ENCODE assay signal across 18 cellular contexts in genomic region chr4:70932984-70933383, GRCh38. TPM values are rescaled to one million over a fixed set of nuclear protein-coding genes. Genes with fewer than 3 reads are reported as not detected.
DNase-seq lines count a peak whose midpoint lies in the region; ATAC-seq, FAIRE-seq and TF ChIP-seq lines count a peak whose summit lies in the region.
"Had no signal": no experiment of that assay in that cellular context is flagged by ENCODE, and none has a peak within 500 bp of the region (broad histone marks: within the 10 kb centered on the region; RNA-seq: fewer than 3 reads in every experiment).

No MANE protein-coding gene starts in this region.

- no peak overlapping the region for H3K4me2 ChIP-seq in K562 (ENCODE audit: insufficient read depth, low read length)

- POLR2A ChIA-PET in K562 (lab: Yijun Ruan, JAX): no interaction called here

- WGBS in K562 (ENCODE audit: insufficient coverage, low coverage, missing lambda C conversion rate): 79% methylated on average over 2 of the region's 2 CpGs

- H3K4me1 Mint-ChIP-seq in mesothelial cell of epicardium (peaks cover 23% of the 10 kb centered on the region), progenitor cell of endocrine pancreas (ENCODE audit: low read depth) (peaks cover 6% of the 10 kb centered on the region)

- H3K36me3 Mint-ChIP-seq in mesothelial cell of epicardium (peaks cover 7% of the 10 kb centered on the region), progenitor cell of endocrine pancreas (ENCODE audit: insufficient read depth) (peaks cover 11% of the 10 kb centered on the region)

- H3K4me3 Mint-ChIP-seq in mesothelial cell of epicardium: no peak overlapping the region
- no peak overlapping the region for H3K4me3 Mint-ChIP-seq in progenitor cell of endocrine pancreas (ENCODE audit: low read depth)
- H3K4me3 Mint-ChIP-seq: CD4-positive, alpha-beta T cell had no signal

- peaks cover 93% of the 10 kb centered on the region for H3K79me2 ChIP-seq in K562 (ENCODE audit: control insufficient read depth, insufficient read depth, low read length)

- H2AFZ ChIP-seq in K562 (ENCODE audit: low read depth, low read length): no peak overlapping the region
- H2AFZ ChIP-seq: GM23248 had no signal

- peaks cover 26% of the 10 kb centered on the region; the same call in 2 of the 3 replicates for H3K36me3 ChIP-seq in K562 (ENCODE audit: control insufficient read depth, insufficient read depth, low read length)
- H3K36me3 ChIP-seq: HAP-1 had no signal

- no peak for TF ChIP-seq EP300 in K562 (IDR thresholded peaks at IDR 0.05; ENCODE audit: low read length)

- peak; percentile 11 for FAIRE-seq in K562 (lab: Jason Lieb, UNC)
- FAIRE-seq: A204.1, GM12892, GM18507 had no signal

- peaks cover 3% of the 10 kb centered on the region; the same call in 1 of the 2 replicates for H3K9me3 ChIP-seq in K562 (replicated peaks; ENCODE audit: control insufficient read depth, insufficient read depth, low read depth, low read length)

- H3K27ac Mint-ChIP-seq in mesothelial cell of epicardium (peak overlapping the region; percentile 67), progenitor cell of endocrine pancreas (peak overlapping the region; percentile 8)
- H3K27ac Mint-ChIP-seq: CD4-positive, alpha-beta T cell had no signal

- TF ChIP-seq RAD21 in K562 (CRISPR knock-in tag; conservative IDR thresholded peaks at IDR 0.05 in 1 of 2, IDR thresholded peaks at IDR 0.05 in 1 of 2): no peak

- no peak for TF ChIP-seq POLR2A in K562 (conservative IDR thresholded peaks at IDR 0.05)

- CTCF ChIA-PET in K562 (lab: Yijun Ruan, JAX; ENCODE audit: low intra/inter-chr PET ratio): no interaction called here

- H3K27me3 ChIP-seq in K562 (ENCODE audit: control insufficient read depth in 2 of 2, insufficient read depth in 2 of 2, low read length in 2 of 2): no peaks in the 10 kb centered on the region

- DNase-seq in SK-MEL-5 (ENCODE audit: low read depth, low spot score) (peak; percentile 72), K562 (ENCODE audit: extremely low read depth in 1 of 4, low spot score in 3 of 4) (no peak), mesothelial cell of epicardium (ENCODE audit: low spot score in 2 of 2, unreplicated experiment in 2 of 2) (no peak), progenitor cell of endocrine pancreas (ENCODE audit: low spot score, unreplicated experiment) (no peak), NOMO-1 (lab: John Stamatoyannopoulos, UW; ENCODE audit: unreplicated experiment in 2 of 2) (no peak), left cardiac atrium (no peak), COLO829 (ENCODE audit: low spot score) (no peak)
- DNase-seq: AML-193; CD4-positive, alpha-beta T cell; DMS153; DMS79; GDM1; GM23248 had no signal

- peaks cover 12 to 28% of the 10 kb centered on the region in 2 experiments; a peak in 4 of 5 replicates for H3K4me1 ChIP-seq in K562 (replicated peaks in 1 of 2; ENCODE audit: control insufficient read depth in 2 of 2, insufficient read depth in 2 of 2, low read length in 2 of 2)
- H3K4me1 ChIP-seq: HAP-1 had no signal

- intact Hi-C loops in K562 (cut with micrococcal nuclease): no loop called here
- intact Hi-C loops in left cardiac atrium (cut with DNase I): no loop called here

- BruUV-seq in K562 (replicated peaks; lab: Mats Ljungman, UMichigan): no TSS peak

- no peaks in the 10 kb centered on the region for H3K9me3 Mint-ChIP-seq in mesothelial cell of epicardium
- peaks cover 4% of the 10 kb centered on the region for H3K9me3 Mint-ChIP-seq in progenitor cell of endocrine pancreas (ENCODE audit: low read depth)
- H3K9me3 Mint-ChIP-seq: CD4-positive, alpha-beta T cell had no signal

- H4K20me1 ChIP-seq in K562 (replicated peaks; ENCODE audit: control insufficient read depth, insufficient read depth, low read length): no peaks in the 10 kb centered on the region; the same call in 1 of the 2 replicates

- ATAC-seq in K562 (no peak), left cardiac atrium (no peak)

- H3K9me1 ChIP-seq in K562 (ENCODE audit: control insufficient read depth, insufficient read depth, low read length): no peaks in the 10 kb centered on the region

- in situ Hi-C loops in SK-MEL-5 (cut with HindIII; ENCODE audit: low pct_unique_long_range_greater_than_20kb, low sequenced_read_pairs): no loop called here
- in situ Hi-C loops in K562 (cut with MboI): no loop called here

- H3K27me3 Mint-ChIP-seq in mesothelial cell of epicardium (ENCODE audit: low read depth) (no peaks in the 10 kb centered on the region), progenitor cell of endocrine pancreas (no peaks in the 10 kb centered on the region)
- H3K27me3 Mint-ChIP-seq: CD4-positive, alpha-beta T cell had no signal

- no peak for TF ChIP-seq CTCF in K562 (IDR thresholded peaks at IDR 0.05 in 2 of 3, conservative IDR thresholded peaks at IDR 0.05 in 1 of 3; ENCODE audit: insufficient read depth in 2 of 3, low read depth in 1 of 3, low read length in 3 of 3)
- TF ChIP-seq CTCF in mesothelial cell of epicardium (IDR thresholded peaks at IDR 0.05; ENCODE audit: unreplicated experiment): no peak
- no peak for TF ChIP-seq CTCF in progenitor cell of endocrine pancreas (IDR thresholded peaks at IDR 0.05; ENCODE audit: unreplicated experiment)

- H3K9ac ChIP-seq in K562 (ENCODE audit: insufficient read depth in 1 of 2, low read depth in 2 of 2, low read length in 2 of 2): no peak overlapping the region
- H3K9ac ChIP-seq: GM23248 had no signal

- H3K4me3 ChIP-seq in K562: no peak overlapping the region
- H3K4me3 ChIP-seq: GM23248, HAP-1 had no signal

- no peak overlapping the region for H3K27ac ChIP-seq in K562 (ENCODE audit: extremely low read depth, low read depth, low read length)
- H3K27ac ChIP-seq: C4-2B, GM23248 had no signal

TF ChIP-seq in K562, 482 proteins besides CTCF, POLR2A, EP300 and RAD21 (continues in another document):
- TF ChIP-seq CC2D1A (IDR thresholded peaks at IDR 0.05) (peak; percentile 34; the same call in 1 of the 2 replicates), CBX3 (IDR thresholded peaks at IDR 0.05; ENCODE audit: borderline replicate concordance in 1 of 2, low read length in 2 of 2) (peak in 1 of 2 experiments; percentile 62; a peak in 1 of 3 replicates), GMEB1 (CRISPR knock-in tag; IDR thresholded peaks at IDR 0.05) (no peak), CHAMP1 (IDR thresholded peaks at IDR 0.05) (peak; percentile 75)

RNA-seq across cellular contexts. Expression of gene MOB1B, which starts 30.8 kb away (rescaled TPM):
- total RNA-seq in SK-MEL-5 (2014; rRNA removed; shearing (Covaris generic)): 23.3 and 27.1 TPM in 2 replicates
- polyA plus RNA-seq in SK-MEL-5 (2015; cell fraction: cytosol; rRNA removed): 38.5 and 54.3 TPM in 2 replicates
- polyA plus RNA-seq in SK-MEL-5 (2015; cell fraction: nucleus; rRNA removed): 69.4 and 69.6 TPM in 2 replicates
- 27.1 and 74.0 TPM in 2 replicates for total RNA-seq in K562 (2011; cell fraction: chromatin; rRNA removed; ENCODE audit: low replicate concordance)
- 8.3 and 14.1 TPM in 2 replicates for total RNA-seq in K562 (2011; cell fraction: nucleolus; rRNA removed)
- total RNA-seq in K562 (2011; cell fraction: nucleoplasm; rRNA removed): 36.4 and 73.0 TPM in 2 replicates
- total RNA-seq in K562 (2014; rRNA removed) (10.7 and 11.3 TPM in 2 replicates), K562 (2014; rRNA removed; fragmentation: Illumina TruSeq; extraction: Trizol) (28.5 and 33.3 TPM in 2 replicates), K562 (2015; rRNA removed; fragmentation: Illumina TruSeq; extraction: Trizol) (15.1 and 16.8 TPM in 2 replicates), K562 (2021) (37.8 and 40.1 TPM in 2 replicates), mesothelial cell of epicardium (35.3 to 36.9 TPM (median 36.2 TPM) in 3 replicates), progenitor cell of endocrine pancreas (46.5 and 47.4 TPM in 2 replicates), left cardiac atrium (10 to 100 TPM; 16.0 to 20.3 TPM)
- polyA plus RNA-seq in K562 (2011; rRNA removed) (28.9 and 34.8 TPM in 2 replicates), K562 (2014; fragmentation: Illumina TruSeq; extraction: Trizol) (25.2 and 27.2 TPM in 2 replicates), K562 (2014; fragmentation: Nextera tagmentation; extraction: Ambion mirVana) (1 to 10 TPM; 8.4 to 9.3 TPM), K562 (2014; rRNA removed) (19.0 and 20.4 TPM in 2 replicates)
- 5.8 and 13.9 TPM in 2 replicates for polyA plus RNA-seq in K562 (2011; cell fraction: cytosol; rRNA removed)
- 16.0 and 17.9 TPM in 2 replicates for polyA plus RNA-seq in K562 (2011; cell fraction: nucleus; rRNA removed)
- polyA plus RNA-seq in K562 (2012): 15.0 and 21.1 TPM in 2 replicates
- 83.9 and 88.8 TPM in 2 replicates for polyA minus RNA-seq in K562 (2011; rRNA and poly(A)+ RNA removed)
- polyA minus RNA-seq in K562 (2011; cell fraction: cytosol; rRNA and poly(A)+ RNA removed): 47.3 and 83.2 TPM in 2 replicates
- 17.4 and 27.4 TPM in 2 replicates for polyA minus RNA-seq in K562 (2011; cell fraction: nucleus; rRNA and poly(A)+ RNA removed)
